ENCODE assay signal across 2 cellular contexts in the genomic region with DNA sequence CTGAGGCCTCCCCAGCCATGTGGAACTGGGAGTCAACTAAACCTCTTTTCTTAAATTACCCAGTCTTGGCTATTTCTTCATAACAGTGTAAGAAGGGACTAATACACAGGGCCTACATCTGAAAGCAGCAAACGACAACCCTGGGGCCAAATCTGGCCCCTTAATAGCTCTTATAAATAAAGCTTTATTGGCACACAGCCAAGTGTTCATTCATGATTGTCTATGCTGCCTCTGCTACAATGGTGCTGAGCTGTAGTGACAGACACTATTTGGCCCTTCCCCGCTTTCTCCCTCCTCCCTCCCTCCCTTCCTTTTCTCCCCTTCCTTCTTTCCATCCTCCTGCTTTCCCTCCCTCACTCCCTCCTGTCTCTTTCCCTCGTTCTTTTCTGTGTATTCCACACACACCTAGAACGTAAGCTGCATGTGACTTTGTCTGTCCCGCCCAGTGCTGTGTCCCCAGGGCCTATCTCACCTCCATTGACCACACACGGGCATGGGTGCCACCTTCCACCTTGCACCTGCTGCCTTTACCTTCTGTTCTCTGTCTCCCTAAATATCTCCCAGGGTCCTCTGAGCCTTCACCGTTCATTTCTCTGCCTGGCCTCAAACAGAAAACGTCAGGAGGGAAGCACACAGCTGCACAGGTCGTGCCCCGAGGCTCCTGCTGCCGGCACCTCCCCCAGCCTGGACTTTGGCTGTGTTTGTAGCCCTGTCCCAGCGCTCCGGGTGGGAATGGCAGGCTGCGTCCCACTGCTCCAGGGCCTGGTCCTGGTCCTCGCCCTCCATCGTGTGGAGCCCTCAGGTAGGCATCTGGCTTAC.
TF ChIP-seq lines count a peak whose summit lies in the region.

A gene with protein sequence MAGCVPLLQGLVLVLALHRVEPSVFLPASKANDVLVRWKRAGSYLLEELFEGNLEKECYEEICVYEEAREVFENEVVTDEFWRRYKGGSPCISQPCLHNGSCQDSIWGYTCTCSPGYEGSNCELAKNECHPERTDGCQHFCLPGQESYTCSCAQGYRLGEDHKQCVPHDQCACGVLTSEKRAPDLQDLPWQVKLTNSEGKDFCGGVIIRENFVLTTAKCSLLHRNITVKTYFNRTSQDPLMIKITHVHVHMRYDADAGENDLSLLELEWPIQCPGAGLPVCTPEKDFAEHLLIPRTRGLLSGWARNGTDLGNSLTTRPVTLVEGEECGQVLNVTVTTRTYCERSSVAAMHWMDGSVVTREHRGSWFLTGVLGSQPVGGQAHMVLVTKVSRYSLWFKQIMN (plus strand): TSS at position 720 of the 819 bp plus-strand sequence. CDS start 13 bp downstream, at position 733.

TF ChIP-seq in SK-N-SH, 30 proteins besides CTCF, POLR2A, EP300 and RAD21:
- TF ChIP-seq NFIC (IDR thresholded peaks at IDR 0.05; ENCODE audit: borderline replicate concordance), result peak; percentile 13; the same call in 1 of the 2 replicates
- TF ChIP-seq, protein P1, sequence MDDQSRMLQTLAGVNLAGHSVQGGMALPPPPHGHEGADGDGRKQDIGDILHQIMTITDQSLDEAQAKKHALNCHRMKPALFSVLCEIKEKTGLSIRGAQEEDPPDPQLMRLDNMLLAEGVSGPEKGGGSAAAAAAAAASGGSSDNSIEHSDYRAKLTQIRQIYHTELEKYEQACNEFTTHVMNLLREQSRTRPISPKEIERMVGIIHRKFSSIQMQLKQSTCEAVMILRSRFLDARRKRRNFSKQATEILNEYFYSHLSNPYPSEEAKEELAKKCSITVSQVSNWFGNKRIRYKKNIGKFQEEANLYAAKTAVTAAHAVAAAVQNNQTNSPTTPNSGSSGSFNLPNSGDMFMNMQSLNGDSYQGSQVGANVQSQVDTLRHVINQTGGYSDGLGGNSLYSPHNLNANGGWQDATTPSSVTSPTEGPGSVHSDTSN (IDR thresholded peaks at IDR 0.05), result no peak
- TF ChIP-seq, protein P2, sequence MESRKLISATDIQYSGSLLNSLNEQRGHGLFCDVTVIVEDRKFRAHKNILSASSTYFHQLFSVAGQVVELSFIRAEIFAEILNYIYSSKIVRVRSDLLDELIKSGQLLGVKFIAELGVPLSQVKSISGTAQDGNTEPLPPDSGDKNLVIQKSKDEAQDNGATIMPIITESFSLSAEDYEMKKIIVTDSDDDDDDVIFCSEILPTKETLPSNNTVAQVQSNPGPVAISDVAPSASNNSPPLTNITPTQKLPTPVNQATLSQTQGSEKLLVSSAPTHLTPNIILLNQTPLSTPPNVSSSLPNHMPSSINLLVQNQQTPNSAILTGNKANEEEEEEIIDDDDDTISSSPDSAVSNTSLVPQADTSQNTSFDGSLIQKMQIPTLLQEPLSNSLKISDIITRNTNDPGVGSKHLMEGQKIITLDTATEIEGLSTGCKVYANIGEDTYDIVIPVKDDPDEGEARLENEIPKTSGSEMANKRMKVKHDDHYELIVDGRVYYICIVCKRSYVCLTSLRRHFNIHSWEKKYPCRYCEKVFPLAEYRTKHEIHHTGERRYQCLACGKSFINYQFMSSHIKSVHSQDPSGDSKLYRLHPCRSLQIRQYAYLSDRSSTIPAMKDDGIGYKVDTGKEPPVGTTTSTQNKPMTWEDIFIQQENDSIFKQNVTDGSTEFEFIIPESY (IDR thresholded peaks at IDR 0.05; ENCODE audit: borderline replicate concordance, low read depth), result no peak

TF ChIP-seq in SK-N-SH treated with all-trans-retinoic acid at 6 μM for 48 hours, 23 proteins besides CTCF, POLR2A, EP300 and RAD21:
- no peak for TF ChIP-seq GLIS3 (CRISPR knock-in tag; IDR thresholded peaks at IDR 0.05)
- TF ChIP-seq ZFP30 (CRISPR knock-in tag; IDR thresholded peaks at IDR 0.05), result no peak
- TF ChIP-seq, protein P3, sequence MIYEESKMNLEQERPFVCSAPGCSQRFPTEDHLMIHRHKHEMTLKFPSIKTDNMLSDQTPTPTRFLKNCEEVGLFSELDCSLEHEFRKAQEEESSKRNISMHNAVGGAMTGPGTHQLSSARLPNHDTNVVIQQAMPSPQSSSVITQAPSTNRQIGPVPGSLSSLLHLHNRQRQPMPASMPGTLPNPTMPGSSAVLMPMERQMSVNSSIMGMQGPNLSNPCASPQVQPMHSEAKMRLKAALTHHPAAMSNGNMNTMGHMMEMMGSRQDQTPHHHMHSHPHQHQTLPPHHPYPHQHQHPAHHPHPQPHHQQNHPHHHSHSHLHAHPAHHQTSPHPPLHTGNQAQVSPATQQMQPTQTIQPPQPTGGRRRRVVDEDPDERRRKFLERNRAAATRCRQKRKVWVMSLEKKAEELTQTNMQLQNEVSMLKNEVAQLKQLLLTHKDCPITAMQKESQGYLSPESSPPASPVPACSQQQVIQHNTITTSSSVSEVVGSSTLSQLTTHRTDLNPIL (CRISPR knock-in tag; IDR thresholded peaks at IDR 0.05; ENCODE audit: low read depth), result no peak
- TF ChIP-seq, protein P4, sequence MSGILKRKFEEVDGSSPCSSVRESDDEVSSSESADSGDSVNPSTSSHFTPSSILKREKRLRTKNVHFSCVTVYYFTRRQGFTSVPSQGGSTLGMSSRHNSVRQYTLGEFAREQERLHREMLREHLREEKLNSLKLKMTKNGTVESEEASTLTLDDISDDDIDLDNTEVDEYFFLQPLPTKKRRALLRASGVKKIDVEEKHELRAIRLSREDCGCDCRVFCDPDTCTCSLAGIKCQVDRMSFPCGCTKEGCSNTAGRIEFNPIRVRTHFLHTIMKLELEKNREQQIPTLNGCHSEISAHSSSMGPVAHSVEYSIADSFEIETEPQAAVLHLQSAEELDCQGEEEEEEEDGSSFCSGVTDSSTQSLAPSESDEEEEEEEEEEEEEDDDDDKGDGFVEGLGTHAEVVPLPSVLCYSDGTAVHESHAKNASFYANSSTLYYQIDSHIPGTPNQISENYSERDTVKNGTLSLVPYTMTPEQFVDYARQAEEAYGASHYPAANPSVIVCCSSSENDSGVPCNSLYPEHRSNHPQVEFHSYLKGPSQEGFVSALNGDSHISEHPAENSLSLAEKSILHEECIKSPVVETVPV (CRISPR knock-in tag; IDR thresholded peaks at IDR 0.05), result no peak
- TF ChIP-seq, protein P5, sequence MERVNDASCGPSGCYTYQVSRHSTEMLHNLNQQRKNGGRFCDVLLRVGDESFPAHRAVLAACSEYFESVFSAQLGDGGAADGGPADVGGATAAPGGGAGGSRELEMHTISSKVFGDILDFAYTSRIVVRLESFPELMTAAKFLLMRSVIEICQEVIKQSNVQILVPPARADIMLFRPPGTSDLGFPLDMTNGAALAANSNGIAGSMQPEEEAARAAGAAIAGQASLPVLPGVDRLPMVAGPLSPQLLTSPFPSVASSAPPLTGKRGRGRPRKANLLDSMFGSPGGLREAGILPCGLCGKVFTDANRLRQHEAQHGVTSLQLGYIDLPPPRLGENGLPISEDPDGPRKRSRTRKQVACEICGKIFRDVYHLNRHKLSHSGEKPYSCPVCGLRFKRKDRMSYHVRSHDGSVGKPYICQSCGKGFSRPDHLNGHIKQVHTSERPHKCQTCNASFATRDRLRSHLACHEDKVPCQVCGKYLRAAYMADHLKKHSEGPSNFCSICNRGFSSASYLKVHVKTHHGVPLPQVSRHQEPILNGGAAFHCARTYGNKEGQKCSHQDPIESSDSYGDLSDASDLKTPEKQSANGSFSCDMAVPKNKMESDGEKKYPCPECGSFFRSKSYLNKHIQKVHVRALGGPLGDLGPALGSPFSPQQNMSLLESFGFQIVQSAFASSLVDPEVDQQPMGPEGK (CRISPR knock-in tag; IDR thresholded peaks at IDR 0.05; ENCODE audit: borderline replicate concordance), result no peak
- no peak for TF ChIP-seq RARB (CRISPR knock-in tag; IDR thresholded peaks at IDR 0.05)
- TF ChIP-seq, protein P6, sequence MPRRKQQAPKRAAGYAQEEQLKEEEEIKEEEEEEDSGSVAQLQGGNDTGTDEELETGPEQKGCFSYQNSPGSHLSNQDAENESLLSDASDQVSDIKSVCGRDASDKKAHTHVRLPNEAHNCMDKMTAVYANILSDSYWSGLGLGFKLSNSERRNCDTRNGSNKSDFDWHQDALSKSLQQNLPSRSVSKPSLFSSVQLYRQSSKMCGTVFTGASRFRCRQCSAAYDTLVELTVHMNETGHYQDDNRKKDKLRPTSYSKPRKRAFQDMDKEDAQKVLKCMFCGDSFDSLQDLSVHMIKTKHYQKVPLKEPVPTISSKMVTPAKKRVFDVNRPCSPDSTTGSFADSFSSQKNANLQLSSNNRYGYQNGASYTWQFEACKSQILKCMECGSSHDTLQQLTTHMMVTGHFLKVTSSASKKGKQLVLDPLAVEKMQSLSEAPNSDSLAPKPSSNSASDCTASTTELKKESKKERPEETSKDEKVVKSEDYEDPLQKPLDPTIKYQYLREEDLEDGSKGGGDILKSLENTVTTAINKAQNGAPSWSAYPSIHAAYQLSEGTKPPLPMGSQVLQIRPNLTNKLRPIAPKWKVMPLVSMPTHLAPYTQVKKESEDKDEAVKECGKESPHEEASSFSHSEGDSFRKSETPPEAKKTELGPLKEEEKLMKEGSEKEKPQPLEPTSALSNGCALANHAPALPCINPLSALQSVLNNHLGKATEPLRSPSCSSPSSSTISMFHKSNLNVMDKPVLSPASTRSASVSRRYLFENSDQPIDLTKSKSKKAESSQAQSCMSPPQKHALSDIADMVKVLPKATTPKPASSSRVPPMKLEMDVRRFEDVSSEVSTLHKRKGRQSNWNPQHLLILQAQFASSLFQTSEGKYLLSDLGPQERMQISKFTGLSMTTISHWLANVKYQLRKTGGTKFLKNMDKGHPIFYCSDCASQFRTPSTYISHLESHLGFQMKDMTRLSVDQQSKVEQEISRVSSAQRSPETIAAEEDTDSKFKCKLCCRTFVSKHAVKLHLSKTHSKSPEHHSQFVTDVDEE (CRISPR knock-in tag; IDR thresholded peaks at IDR 0.05), result no peak
- TF ChIP-seq PPARA (CRISPR knock-in tag; IDR thresholded peaks at IDR 0.05; ENCODE audit: borderline replicate concordance), result no peak
- no peak for TF ChIP-seq ZNF8 (CRISPR knock-in tag; IDR thresholded peaks at IDR 0.05)
